In genomic region chr10:31966681-31967080, GRCh38 we compare ENCODE assay signal across 25 cellular contexts.
"Had no signal": no experiment of that assay in that cellular context is flagged by ENCODE, and none has a peak within 500 bp of the region (broad histone marks: within the 10 kb centered on the region; RNA-seq: fewer than 3 reads in every experiment).

No MANE protein-coding gene starts in this region.

- H3K4me3 Mint-ChIP-seq: dendritic cell treated with granulocyte-macrophage colony-stimulating factor and Interleukin-4, amounts not matched to agents 40 ng/mL and 50 ng/mL, for 4 days; effector memory CD8-positive, alpha-beta T cell; endodermal cell had no signal

- H3K9me3 ChIP-seq: colonic mucosa, esophagus muscularis mucosa, esophagus squamous epithelium, gastrocnemius medialis, gastroesophageal sphincter, heart left ventricle, heart right ventricle had no signal

- H3K36me3 ChIP-seq: colonic mucosa, esophagus muscularis mucosa, esophagus squamous epithelium, gastrocnemius medialis, gastroesophageal sphincter, heart left ventricle, heart right ventricle had no signal

- DNase-seq: colonic mucosa; cortex of kidney; dermis blood vessel endothelial cell; dorsolateral prefrontal cortex; effector CD4-positive, alpha-beta T cell; effector CD8-positive, alpha-beta T cell; effector memory CD4-positive, alpha-beta T cell; effector memory CD8-positive, alpha-beta T cell; endodermal cell; erythroblast; esophagus squamous epithelium; foreskin fibroblast; foreskin keratinocyte; foreskin melanocyte; gastrocnemius medialis; glutamatergic neuron; head of caudate nucleus; heart left ventricle; heart right ventricle had no signal

- H3K9me3 Mint-ChIP-seq: dendritic cell treated with granulocyte-macrophage colony-stimulating factor and Interleukin-4, amounts not matched to agents 40 ng/mL and 50 ng/mL, for 4 days; effector memory CD8-positive, alpha-beta T cell; endodermal cell had no signal

- ATAC-seq: effector memory CD8-positive, alpha-beta T cell; esophagus mucosa; foreskin keratinocyte; gastrocnemius medialis; gastroesophageal sphincter; heart left ventricle; heart right ventricle had no signal

- H3K27ac Mint-ChIP-seq: dendritic cell treated with granulocyte-macrophage colony-stimulating factor and Interleukin-4, amounts not matched to agents 40 ng/mL and 50 ng/mL, for 4 days; effector memory CD8-positive, alpha-beta T cell; endodermal cell had no signal

- H3K27ac ChIP-seq: colonic mucosa, coronary artery, dorsolateral prefrontal cortex, epithelial cell of prostate, esophagus muscularis mucosa, esophagus squamous epithelium, foreskin keratinocyte, gastrocnemius medialis, gastroesophageal sphincter, heart left ventricle, heart right ventricle had no signal

- H3K27me3 ChIP-seq: colonic mucosa, esophagus muscularis mucosa, esophagus squamous epithelium, foreskin keratinocyte, gastrocnemius medialis, gastroesophageal sphincter, heart left ventricle, heart right ventricle had no signal

- H3K27me3 Mint-ChIP-seq: effector memory CD8-positive, alpha-beta T cell had no signal

- H3K4me3 ChIP-seq: colonic mucosa, coronary artery, dorsolateral prefrontal cortex, esophagus muscularis mucosa, esophagus squamous epithelium, gastrocnemius medialis, gastroesophageal sphincter, heart left ventricle, heart right ventricle had no signal

- H3K4me1 ChIP-seq: colonic mucosa, esophagus muscularis mucosa, gastrocnemius medialis, gastroesophageal sphincter had no signal
